Comparison of ENCODE assay signal across 1 cellular context in the genomic region with DNA sequence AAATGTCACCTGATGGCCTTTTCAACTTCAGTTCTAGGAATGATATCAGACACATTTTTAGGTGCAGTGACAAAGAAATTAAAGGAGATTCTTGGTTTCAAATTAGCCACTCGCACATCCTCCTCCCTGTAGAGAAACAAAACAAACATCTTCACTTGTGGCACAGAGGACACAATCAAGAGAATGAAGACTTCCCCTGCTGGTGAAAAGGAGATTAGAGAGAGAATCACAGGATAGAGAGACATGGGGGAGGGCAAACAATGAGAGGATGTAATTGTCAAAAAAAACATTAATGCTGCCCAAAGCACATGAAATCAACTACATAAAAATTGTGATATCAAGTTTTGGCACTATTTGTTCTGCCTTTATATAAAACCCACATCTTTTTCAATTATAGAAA.
TF ChIP-seq lines count a peak whose summit lies in the region.

No MANE protein-coding gene starts in this region.

TF ChIP-seq in K562, 482 proteins besides CTCF, POLR2A, EP300 and RAD21 (continued from another document):
- TF ChIP-seq, protein P1, sequence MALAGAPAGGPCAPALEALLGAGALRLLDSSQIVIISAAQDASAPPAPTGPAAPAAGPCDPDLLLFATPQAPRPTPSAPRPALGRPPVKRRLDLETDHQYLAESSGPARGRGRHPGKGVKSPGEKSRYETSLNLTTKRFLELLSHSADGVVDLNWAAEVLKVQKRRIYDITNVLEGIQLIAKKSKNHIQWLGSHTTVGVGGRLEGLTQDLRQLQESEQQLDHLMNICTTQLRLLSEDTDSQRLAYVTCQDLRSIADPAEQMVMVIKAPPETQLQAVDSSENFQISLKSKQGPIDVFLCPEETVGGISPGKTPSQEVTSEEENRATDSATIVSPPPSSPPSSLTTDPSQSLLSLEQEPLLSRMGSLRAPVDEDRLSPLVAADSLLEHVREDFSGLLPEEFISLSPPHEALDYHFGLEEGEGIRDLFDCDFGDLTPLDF (CRISPR knock-in tag; IDR thresholded peaks at IDR 0.05) = no peak
- TF ChIP-seq ZNF707 (CRISPR knock-in tag; conservative IDR thresholded peaks at IDR 0.05) (no peak), ETS2 (tag; IDR thresholded peaks at IDR 0.05; ENCODE audit: borderline replicate concordance, poor library complexity, severe bottlenecking) (no peak), PCBP2 (IDR thresholded peaks at IDR 0.05; ENCODE audit: low read depth, low read length, poor library complexity, severe bottlenecking) (no peak), ZNF175 (CRISPR knock-in tag; IDR thresholded peaks at IDR 0.05; ENCODE audit: low read depth) (no peak), NFE2 (IDR thresholded peaks at IDR 0.05; ENCODE audit: low read depth) (no peak), ZNF165 (CRISPR knock-in tag; IDR thresholded peaks at IDR 0.05; ENCODE audit: borderline replicate concordance) (no peak), DPF2 (IDR thresholded peaks at IDR 0.05) (no peak), KLF16 (IDR thresholded peaks at IDR 0.05) (no peak), ZNF282 (CRISPR knock-in tag; IDR thresholded peaks at IDR 0.05) (no peak), HCFC1 (IDR thresholded peaks at IDR 0.05; ENCODE audit: low read depth, low read length) (no peak), ELF2 (CRISPR knock-in tag; IDR thresholded peaks at IDR 0.05) (no peak)
- TF ChIP-seq, protein P2, sequence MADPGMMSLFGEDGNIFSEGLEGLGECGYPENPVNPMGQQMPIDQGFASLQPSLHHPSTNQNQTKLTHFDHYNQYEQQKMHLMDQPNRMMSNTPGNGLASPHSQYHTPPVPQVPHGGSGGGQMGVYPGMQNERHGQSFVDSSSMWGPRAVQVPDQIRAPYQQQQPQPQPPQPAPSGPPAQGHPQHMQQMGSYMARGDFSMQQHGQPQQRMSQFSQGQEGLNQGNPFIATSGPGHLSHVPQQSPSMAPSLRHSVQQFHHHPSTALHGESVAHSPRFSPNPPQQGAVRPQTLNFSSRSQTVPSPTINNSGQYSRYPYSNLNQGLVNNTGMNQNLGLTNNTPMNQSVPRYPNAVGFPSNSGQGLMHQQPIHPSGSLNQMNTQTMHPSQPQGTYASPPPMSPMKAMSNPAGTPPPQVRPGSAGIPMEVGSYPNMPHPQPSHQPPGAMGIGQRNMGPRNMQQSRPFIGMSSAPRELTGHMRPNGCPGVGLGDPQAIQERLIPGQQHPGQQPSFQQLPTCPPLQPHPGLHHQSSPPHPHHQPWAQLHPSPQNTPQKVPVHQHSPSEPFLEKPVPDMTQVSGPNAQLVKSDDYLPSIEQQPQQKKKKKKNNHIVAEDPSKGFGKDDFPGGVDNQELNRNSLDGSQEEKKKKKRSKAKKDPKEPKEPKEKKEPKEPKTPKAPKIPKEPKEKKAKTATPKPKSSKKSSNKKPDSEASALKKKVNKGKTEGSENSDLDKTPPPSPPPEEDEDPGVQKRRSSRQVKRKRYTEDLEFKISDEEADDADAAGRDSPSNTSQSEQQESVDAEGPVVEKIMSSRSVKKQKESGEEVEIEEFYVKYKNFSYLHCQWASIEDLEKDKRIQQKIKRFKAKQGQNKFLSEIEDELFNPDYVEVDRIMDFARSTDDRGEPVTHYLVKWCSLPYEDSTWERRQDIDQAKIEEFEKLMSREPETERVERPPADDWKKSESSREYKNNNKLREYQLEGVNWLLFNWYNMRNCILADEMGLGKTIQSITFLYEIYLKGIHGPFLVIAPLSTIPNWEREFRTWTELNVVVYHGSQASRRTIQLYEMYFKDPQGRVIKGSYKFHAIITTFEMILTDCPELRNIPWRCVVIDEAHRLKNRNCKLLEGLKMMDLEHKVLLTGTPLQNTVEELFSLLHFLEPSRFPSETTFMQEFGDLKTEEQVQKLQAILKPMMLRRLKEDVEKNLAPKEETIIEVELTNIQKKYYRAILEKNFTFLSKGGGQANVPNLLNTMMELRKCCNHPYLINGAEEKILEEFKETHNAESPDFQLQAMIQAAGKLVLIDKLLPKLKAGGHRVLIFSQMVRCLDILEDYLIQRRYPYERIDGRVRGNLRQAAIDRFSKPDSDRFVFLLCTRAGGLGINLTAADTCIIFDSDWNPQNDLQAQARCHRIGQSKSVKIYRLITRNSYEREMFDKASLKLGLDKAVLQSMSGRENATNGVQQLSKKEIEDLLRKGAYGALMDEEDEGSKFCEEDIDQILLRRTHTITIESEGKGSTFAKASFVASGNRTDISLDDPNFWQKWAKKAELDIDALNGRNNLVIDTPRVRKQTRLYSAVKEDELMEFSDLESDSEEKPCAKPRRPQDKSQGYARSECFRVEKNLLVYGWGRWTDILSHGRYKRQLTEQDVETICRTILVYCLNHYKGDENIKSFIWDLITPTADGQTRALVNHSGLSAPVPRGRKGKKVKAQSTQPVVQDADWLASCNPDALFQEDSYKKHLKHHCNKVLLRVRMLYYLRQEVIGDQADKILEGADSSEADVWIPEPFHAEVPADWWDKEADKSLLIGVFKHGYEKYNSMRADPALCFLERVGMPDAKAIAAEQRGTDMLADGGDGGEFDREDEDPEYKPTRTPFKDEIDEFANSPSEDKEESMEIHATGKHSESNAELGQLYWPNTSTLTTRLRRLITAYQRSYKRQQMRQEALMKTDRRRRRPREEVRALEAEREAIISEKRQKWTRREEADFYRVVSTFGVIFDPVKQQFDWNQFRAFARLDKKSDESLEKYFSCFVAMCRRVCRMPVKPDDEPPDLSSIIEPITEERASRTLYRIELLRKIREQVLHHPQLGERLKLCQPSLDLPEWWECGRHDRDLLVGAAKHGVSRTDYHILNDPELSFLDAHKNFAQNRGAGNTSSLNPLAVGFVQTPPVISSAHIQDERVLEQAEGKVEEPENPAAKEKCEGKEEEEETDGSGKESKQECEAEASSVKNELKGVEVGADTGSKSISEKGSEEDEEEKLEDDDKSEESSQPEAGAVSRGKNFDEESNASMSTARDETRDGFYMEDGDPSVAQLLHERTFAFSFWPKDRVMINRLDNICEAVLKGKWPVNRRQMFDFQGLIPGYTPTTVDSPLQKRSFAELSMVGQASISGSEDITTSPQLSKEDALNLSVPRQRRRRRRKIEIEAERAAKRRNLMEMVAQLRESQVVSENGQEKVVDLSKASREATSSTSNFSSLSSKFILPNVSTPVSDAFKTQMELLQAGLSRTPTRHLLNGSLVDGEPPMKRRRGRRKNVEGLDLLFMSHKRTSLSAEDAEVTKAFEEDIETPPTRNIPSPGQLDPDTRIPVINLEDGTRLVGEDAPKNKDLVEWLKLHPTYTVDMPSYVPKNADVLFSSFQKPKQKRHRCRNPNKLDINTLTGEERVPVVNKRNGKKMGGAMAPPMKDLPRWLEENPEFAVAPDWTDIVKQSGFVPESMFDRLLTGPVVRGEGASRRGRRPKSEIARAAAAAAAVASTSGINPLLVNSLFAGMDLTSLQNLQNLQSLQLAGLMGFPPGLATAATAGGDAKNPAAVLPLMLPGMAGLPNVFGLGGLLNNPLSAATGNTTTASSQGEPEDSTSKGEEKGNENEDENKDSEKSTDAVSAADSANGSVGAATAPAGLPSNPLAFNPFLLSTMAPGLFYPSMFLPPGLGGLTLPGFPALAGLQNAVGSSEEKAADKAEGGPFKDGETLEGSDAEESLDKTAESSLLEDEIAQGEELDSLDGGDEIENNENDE (IDR thresholded peaks at IDR 0.05; ENCODE audit: low read depth, low read length) = no peak
